1 cellular context compared by ENCODE assay signal in the genomic region with DNA sequence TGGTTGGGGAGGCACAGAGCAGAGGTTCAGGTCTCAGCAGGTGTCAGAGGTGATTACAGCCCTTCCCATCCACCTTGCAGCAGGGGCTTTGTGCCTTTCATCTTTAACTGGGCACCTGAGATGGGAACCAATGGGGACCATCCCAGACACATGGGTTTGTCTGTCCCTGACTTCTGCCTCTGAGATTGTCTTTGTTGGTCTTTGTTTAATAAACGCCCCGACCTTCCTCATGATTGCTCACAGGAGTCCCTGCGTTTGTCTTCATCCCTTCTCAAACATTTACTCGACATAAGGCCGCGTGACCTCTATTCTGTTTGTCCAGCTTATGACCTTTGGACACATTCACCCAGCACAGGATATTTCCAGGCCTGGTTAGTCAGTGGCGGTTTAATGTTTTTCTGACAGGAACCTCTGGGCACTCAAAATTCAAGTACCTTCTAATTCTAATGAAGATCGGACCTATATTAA.
A peak's percentile ranks its signal among the peaks of the same experiment; 100 is the strongest.
TF ChIP-seq lines count a peak whose summit lies in the region.

No MANE protein-coding gene starts in this region.

TF ChIP-seq in liver, 16 proteins besides CTCF, POLR2A, EP300 and RAD21 (continued from another document):
- TF ChIP-seq, protein P1, sequence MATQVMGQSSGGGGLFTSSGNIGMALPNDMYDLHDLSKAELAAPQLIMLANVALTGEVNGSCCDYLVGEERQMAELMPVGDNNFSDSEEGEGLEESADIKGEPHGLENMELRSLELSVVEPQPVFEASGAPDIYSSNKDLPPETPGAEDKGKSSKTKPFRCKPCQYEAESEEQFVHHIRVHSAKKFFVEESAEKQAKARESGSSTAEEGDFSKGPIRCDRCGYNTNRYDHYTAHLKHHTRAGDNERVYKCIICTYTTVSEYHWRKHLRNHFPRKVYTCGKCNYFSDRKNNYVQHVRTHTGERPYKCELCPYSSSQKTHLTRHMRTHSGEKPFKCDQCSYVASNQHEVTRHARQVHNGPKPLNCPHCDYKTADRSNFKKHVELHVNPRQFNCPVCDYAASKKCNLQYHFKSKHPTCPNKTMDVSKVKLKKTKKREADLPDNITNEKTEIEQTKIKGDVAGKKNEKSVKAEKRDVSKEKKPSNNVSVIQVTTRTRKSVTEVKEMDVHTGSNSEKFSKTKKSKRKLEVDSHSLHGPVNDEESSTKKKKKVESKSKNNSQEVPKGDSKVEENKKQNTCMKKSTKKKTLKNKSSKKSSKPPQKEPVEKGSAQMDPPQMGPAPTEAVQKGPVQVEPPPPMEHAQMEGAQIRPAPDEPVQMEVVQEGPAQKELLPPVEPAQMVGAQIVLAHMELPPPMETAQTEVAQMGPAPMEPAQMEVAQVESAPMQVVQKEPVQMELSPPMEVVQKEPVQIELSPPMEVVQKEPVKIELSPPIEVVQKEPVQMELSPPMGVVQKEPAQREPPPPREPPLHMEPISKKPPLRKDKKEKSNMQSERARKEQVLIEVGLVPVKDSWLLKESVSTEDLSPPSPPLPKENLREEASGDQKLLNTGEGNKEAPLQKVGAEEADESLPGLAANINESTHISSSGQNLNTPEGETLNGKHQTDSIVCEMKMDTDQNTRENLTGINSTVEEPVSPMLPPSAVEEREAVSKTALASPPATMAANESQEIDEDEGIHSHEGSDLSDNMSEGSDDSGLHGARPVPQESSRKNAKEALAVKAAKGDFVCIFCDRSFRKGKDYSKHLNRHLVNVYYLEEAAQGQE (IDR thresholded peaks at IDR 0.05), result peak; percentile 90
- TF ChIP-seq HNF4G (IDR thresholded peaks at IDR 0.05) (peak; percentile 91), FOXA1 (IDR thresholded peaks at IDR 0.05) (peak; percentile 76), TAF1 (conservative IDR thresholded peaks at IDR 0.05) (no peak), GABPA (IDR thresholded peaks at IDR 0.05 in 1 of 2, conservative IDR thresholded peaks at IDR 0.05 in 1 of 2) (no peak), RXRA (IDR thresholded peaks at IDR 0.05) (peak; percentile 84 to 87), SP1 (IDR thresholded peaks at IDR 0.05) (peak; percentile 97)
- TF ChIP-seq, protein P2, sequence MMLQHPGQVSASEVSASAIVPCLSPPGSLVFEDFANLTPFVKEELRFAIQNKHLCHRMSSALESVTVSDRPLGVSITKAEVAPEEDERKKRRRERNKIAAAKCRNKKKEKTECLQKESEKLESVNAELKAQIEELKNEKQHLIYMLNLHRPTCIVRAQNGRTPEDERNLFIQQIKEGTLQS (IDR thresholded peaks at IDR 0.05), result no peak
